31 cellular contexts compared by ENCODE assay signal in the genomic region with DNA sequence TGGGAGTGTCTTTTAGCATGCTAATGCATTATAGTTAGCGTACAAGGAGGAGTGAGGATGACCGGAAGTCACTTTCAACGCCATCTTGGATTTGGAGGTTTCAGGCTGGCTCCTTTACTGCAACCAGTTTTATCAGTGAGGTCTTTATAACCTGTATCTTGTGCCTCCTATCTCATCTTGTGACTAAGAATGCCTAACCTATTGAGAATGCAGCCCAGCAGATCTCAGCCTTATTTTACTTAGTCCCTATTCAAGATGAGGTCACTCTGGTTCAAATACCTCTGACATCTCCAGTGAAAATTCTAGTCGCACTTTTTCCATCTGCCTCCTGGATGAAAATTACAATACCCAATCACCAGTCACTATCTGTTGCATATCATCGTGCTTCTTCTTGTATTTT. TPM values are rescaled to one million over a fixed set of nuclear protein-coding genes. Genes with fewer than 3 reads are reported as not detected.
"Had no signal": no experiment of that assay in that cellular context is flagged by ENCODE, and none has a peak within 500 bp of the region (broad histone marks: within the 10 kb centered on the region; RNA-seq: fewer than 3 reads in every experiment).

No MANE protein-coding gene starts in this region.

- H3K4me3 ChIP-seq: heart left ventricle, left ventricle myocardium inferior, ovary, right atrium auricular region, right lobe of liver, suprapubic skin, thoracic aorta, tibial artery, uterus had no signal

- H3K27me3 ChIP-seq: heart left ventricle, ovary, right atrium auricular region, right lobe of liver, suprapubic skin, tibial artery, uterus had no signal

- DNase-seq: heart left ventricle; hypothalamus; immature natural killer cell; kidney; left ventricle myocardium inferior; mesenchymal stem cell; naive thymus-derived CD4-positive, alpha-beta T cell; ovary; right lobe of liver; stimulated activated CD4-positive, alpha-beta T cell treated with anti-CD3 and anti-CD28 coated beads, Interleukin-4, amount 100 ng/mL, for 24 hours; stimulated activated naive CD4-positive, alpha-beta T cell; tibial artery; uterus had no signal

- FAIRE-seq: islet of Langerhans, kidney had no signal

- H3K36me3 ChIP-seq: heart left ventricle, left ventricle myocardium inferior, ovary, right atrium auricular region, right lobe of liver, suprapubic skin, thoracic aorta, tibial artery, uterus had no signal

- H3K9me3 ChIP-seq: ovary, right atrium auricular region, right lobe of liver, suprapubic skin, thoracic aorta, uterus had no signal

- H3K27ac ChIP-seq: left ventricle myocardium inferior, ovary, right atrium auricular region, suprapubic skin, thoracic aorta, tibial artery, uterus had no signal

- H3K4me1 ChIP-seq: left ventricle myocardium inferior, right atrium auricular region, suprapubic skin, uterus had no signal

RNA-seq across cellular contexts. Expression of a gene that starts 15.3 kb away (rescaled TPM):
- total RNA-seq: left ventricle myocardium inferior; lung microvascular endothelial cell; mononuclear cell; naive thymus-derived CD4-positive, alpha-beta T cell; natural killer cell treated with Interleukin-12 subunit alpha and Interleukin-12 subunit beta and Interleukin-15 and Interleukin-18, amount 100 ng/mL, for 72 hours; pulmonary artery endothelial cell; right atrium auricular region; skeletal muscle tissue; subcutaneous adipose tissue; thoracic aorta had no signal
- polyA plus RNA-seq: immature natural killer cell; naive thymus-derived CD4-positive, alpha-beta T cell had no signal

RNA-seq across cellular contexts. Expression of a gene that starts 22.1 kb away (rescaled TPM):
- total RNA-seq: heart left ventricle; kidney; left ventricle myocardium inferior; lower leg skin; lung microvascular endothelial cell; mesothelial cell of epicardium; mononuclear cell; myocyte; naive thymus-derived CD4-positive, alpha-beta T cell; natural killer cell treated with Interleukin-12 subunit alpha and Interleukin-12 subunit beta and Interleukin-15 and Interleukin-18, amount 100 ng/mL, for 72 hours; omental fat pad; ovary; progenitor cell of endocrine pancreas; pulmonary artery endothelial cell; renal cortical epithelial cell; right atrium auricular region; right lobe of liver; skeletal muscle tissue; subcutaneous adipose tissue; suprapubic skin; thoracic aorta; ureter; uterus had no signal
- polyA plus RNA-seq: heart left ventricle; immature natural killer cell; naive thymus-derived CD4-positive, alpha-beta T cell; neural cell; ovary had no signal
